Comparison of ENCODE assay signal across 12 cellular contexts in genomic region chr5:172891716-172892421, GRCh38. TPM values are rescaled to one million over a fixed set of nuclear protein-coding genes. Genes with fewer than 3 reads are reported as not detected.
DNase-seq lines count a peak whose midpoint lies in the region; ATAC-seq and TF ChIP-seq lines count a peak whose summit lies in the region.
"Had no signal": no experiment of that assay in that cellular context is flagged by ENCODE, and none has a peak within 500 bp of the region (broad histone marks: within the 10 kb centered on the region; RNA-seq: fewer than 3 reads in every experiment).

No MANE protein-coding gene starts in this region.

- peaks cover 12 to 33% (median 25%) of the 10 kb centered on the region in 10 experiments; a peak in 19 of 20 replicates for H3K4me1 ChIP-seq in BLaER1 treated with 17β-estradiol and CSF1 and Interleukin-3, amounts not matched to agents 10 nM and 100 nM
- H3K4me1 ChIP-seq in sigmoid colon = peaks cover 0 to 62% (median 54%) of the 10 kb centered on the region in 4 donors
- H3K4me1 ChIP-seq: neural progenitor cell had no signal

- H3K9me3 ChIP-seq in BLaER1 treated with 17β-estradiol and CSF1 and Interleukin-3, amounts not matched to agents 10 nM and 100 nM (replicated peaks in 1 of 11) = no peaks in the 10 kb centered on the region
- H3K9me3 ChIP-seq in sigmoid colon = no peaks in the 10 kb centered on the region

- peak; percentile 17 for ATAC-seq in left lobe of liver
- ATAC-seq: activated T-cell treated with anti-CD3 and anti-CD28 coated beads, Interleukin-2, amount 50 U/mL, for 4 hours had no signal

- peak overlapping the region in 8 of 11 experiments; percentile 0 to 39 (median 28); a peak in 8 of 22 replicates for H3K27ac ChIP-seq in BLaER1 treated with 17β-estradiol and CSF1 and Interleukin-3, amounts not matched to agents 10 nM and 100 nM
- H3K27ac ChIP-seq in sigmoid colon = peak overlapping the region; percentile 82 to 96 (median 90)
- H3K27ac ChIP-seq: hepatocyte, neural progenitor cell had no signal

- TF ChIP-seq CTCF in sigmoid colon (IDR thresholded peaks at IDR 0.05) = no peak

- TF ChIP-seq EP300 in sigmoid colon (IDR thresholded peaks at IDR 0.05) = peak in 1 of 4 donors; percentile 50

- WGBS in sigmoid colon, 2 donors = 82% methylated on average over 7 of the region's 7 CpGs

- intact Hi-C loops in sigmoid colon (cut with DNase I) = no loop called here
- intact Hi-C loops in head of caudate nucleus (cut with DNase I) = no loop called here

- peak overlapping the region in 4 of 11 experiments; percentile 2 to 28 (median 12); a peak in 3 of 22 replicates for H3K9ac ChIP-seq in BLaER1 treated with 17β-estradiol and CSF1 and Interleukin-3, amounts not matched to agents 10 nM and 100 nM
- H3K9ac ChIP-seq: neural progenitor cell had no signal

- no peaks in the 10 kb centered on the region for H3K27me3 ChIP-seq in BLaER1 treated with 17β-estradiol and CSF1 and Interleukin-3, amounts not matched to agents 10 nM and 100 nM
- H3K27me3 ChIP-seq in sigmoid colon = no peaks in the 10 kb centered on the region
- H3K27me3 ChIP-seq: hepatocyte, neural progenitor cell had no signal

- DNase-seq in dermis blood vessel endothelial cell = peak; percentile 95
- peak; percentile 78 for DNase-seq in left lobe of liver (ENCODE audit: low spot score)
- peak; percentile 91 for DNase-seq in sigmoid colon
- DNase-seq in NCI-H128 (lab: John Stamatoyannopoulos, UW; ENCODE audit: unreplicated experiment) = no peak
- DNase-seq in stimulated activated CD8-positive, alpha-beta memory T cell treated with anti-CD3 and anti-CD28 coated beads, Interleukin-4, amount 100 ng/mL, for 48 hours = no peak
- DNase-seq in head of caudate nucleus = no peak
- DNase-seq in stimulated activated CD4-positive, alpha-beta T cell treated with anti-CD3 and anti-CD28 coated beads, Interleukin-4, amount 100 ng/mL, for 24 hours = no peak
- DNase-seq: activated T-cell treated with anti-CD3 and anti-CD28 coated beads, Interleukin-2, amount 50 U/mL, for 4 hours; GDM1 had no signal

- peaks cover 50 to 95% (median 90%) of the 10 kb centered on the region in 11 experiments for H3K36me3 ChIP-seq in BLaER1 treated with 17β-estradiol and CSF1 and Interleukin-3, amounts not matched to agents 10 nM and 100 nM
- H3K36me3 ChIP-seq in sigmoid colon = peaks cover 0 to 23% (median 7%) of the 10 kb centered on the region in 4 donors
- H3K36me3 ChIP-seq: neural progenitor cell had no signal

- peaks cover 0 to 51% (median 0%) of the 10 kb centered on the region in 11 experiments; a peak in 4 of 22 replicates for H4K20me1 ChIP-seq in BLaER1 treated with 17β-estradiol and CSF1 and Interleukin-3, amounts not matched to agents 10 nM and 100 nM

- no peak overlapping the region for H3K4me2 ChIP-seq in BLaER1 treated with 17β-estradiol and CSF1 and Interleukin-3, amounts not matched to agents 10 nM and 100 nM
- H3K4me2 ChIP-seq: hepatocyte, neural progenitor cell had no signal

- TF ChIP-seq POLR2A in sigmoid colon (IDR thresholded peaks at IDR 0.05) = no peak

- no peak overlapping the region for H3K4me3 ChIP-seq in BLaER1 treated with 17β-estradiol and CSF1 and Interleukin-3, amounts not matched to agents 10 nM and 100 nM
- H3K4me3 ChIP-seq in sigmoid colon = no peak overlapping the region
- H3K4me3 ChIP-seq: hepatocyte, neural progenitor cell had no signal

RNA-seq across cellular contexts. Expression of gene ERGIC1, which starts 57.8 kb away (rescaled TPM):
- total RNA-seq in dermis blood vessel endothelial cell = 64.0 and 137 TPM in 2 replicates
- 158 TPM for total RNA-seq in left lobe of liver
- total RNA-seq in sigmoid colon = 100 to 1,000 TPM in 1 of 4 donors, 10 to 100 TPM in 3; 80.6 to 117 (median 95.7) TPM
- polyA plus RNA-seq in sigmoid colon = 100 to 1,000 TPM; 125 to 160 (median 132) TPM

Comparison
In these comparisons a context has a peak if more than half of its experiments do, and no peak if none do; other contexts are left out.
1. DNase-seq: peak in dermis blood vessel endothelial cell (single experiment), left lobe of liver (single experiment) and sigmoid colon (single experiment); none in NCI-H128 (single experiment), stimulated activated CD8-positive, alpha-beta memory T cell treated with anti-CD3 and anti-CD28 coated beads, Interleukin-4, amount 100 ng/mL, for 48 hours (single experiment), head of caudate nucleus (0 of 42) and stimulated activated CD4-positive, alpha-beta T cell treated with anti-CD3 and anti-CD28 coated beads, Interleukin-4, amount 100 ng/mL, for 24 hours (single experiment).